In the genomic region with DNA sequence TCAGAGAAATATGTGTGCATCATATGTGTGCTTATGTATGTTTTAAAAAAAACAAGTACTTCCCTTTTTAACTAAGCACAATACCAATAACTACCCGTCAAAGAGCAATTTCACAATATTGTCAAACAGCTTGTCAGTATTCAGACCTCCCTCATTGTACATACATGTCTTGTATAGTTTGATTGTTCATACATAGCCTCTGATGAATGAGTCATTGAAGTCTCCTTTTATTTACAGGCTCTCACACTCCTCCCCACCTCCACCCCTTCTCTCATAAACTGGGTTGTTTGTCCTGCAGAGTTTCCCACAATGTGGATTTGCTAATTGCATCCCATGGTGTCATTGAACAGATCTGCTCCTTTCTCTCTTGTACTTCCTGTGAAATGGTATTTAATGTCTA, we compare ENCODE assay signal across 18 cellular contexts.
"Had no signal": no experiment of that assay in that cellular context is flagged by ENCODE, and none has a peak within 500 bp of the region (broad histone marks: within the 10 kb centered on the region; RNA-seq: fewer than 3 reads in every experiment).

No MANE protein-coding gene starts in this region.

- ATAC-seq: activated CD8-positive, alpha-beta memory T cell treated with anti-CD3 and anti-CD28 coated beads, Interleukin-2, amount 10 ng/mL, durations not matched to agents 7 days and 5 days; activated T-cell treated with anti-CD3 and anti-CD28 coated beads, Interleukin-2, amount 50 U/mL, for 4 hours; gastrocnemius medialis; heart left ventricle; sciatic nerve had no signal

- H3K27ac Mint-ChIP-seq: activated CD4-positive, alpha-beta memory T cell treated with anti-CD3 and anti-CD28 coated beads for 36 hours; activated CD8-positive, alpha-beta memory T cell treated with anti-CD3 and anti-CD28 coated beads, Interleukin-2, amount 10 ng/mL, durations not matched to agents 7 days and 5 days; activated naive CD8-positive, alpha-beta T cell; immature natural killer cell; neural progenitor cell; stimulated activated naive CD8-positive, alpha-beta T cell treated with anti-CD3 and anti-CD28 coated beads, Interleukin-15, Interleukin-2, amounts not matched to agents 100 ng/mL and 50 ng/mL, for 24 hours had no signal

- H3K27me3 ChIP-seq: gastrocnemius medialis, heart left ventricle, neural progenitor cell, suprapubic skin had no signal

- H3K27ac ChIP-seq: coronary artery, gastrocnemius medialis, heart left ventricle, neural progenitor cell, suprapubic skin had no signal

- H3K36me3 Mint-ChIP-seq: activated CD4-positive, alpha-beta memory T cell treated with anti-CD3 and anti-CD28 coated beads for 36 hours; activated CD8-positive, alpha-beta memory T cell treated with anti-CD3 and anti-CD28 coated beads, Interleukin-2, amount 10 ng/mL, durations not matched to agents 7 days and 5 days; activated naive CD8-positive, alpha-beta T cell; immature natural killer cell; neural progenitor cell had no signal

- H3K27me3 Mint-ChIP-seq: activated CD4-positive, alpha-beta memory T cell treated with anti-CD3 and anti-CD28 coated beads for 36 hours; activated CD8-positive, alpha-beta memory T cell treated with anti-CD3 and anti-CD28 coated beads, Interleukin-2, amount 10 ng/mL, durations not matched to agents 7 days and 5 days; activated naive CD8-positive, alpha-beta T cell; central memory CD8-positive, alpha-beta T cell; stimulated activated naive CD8-positive, alpha-beta T cell treated with anti-CD3 and anti-CD28 coated beads, Interleukin-15, Interleukin-2, amounts not matched to agents 100 ng/mL and 50 ng/mL, for 24 hours had no signal

- H3K4me1 ChIP-seq: gastrocnemius medialis, heart left ventricle had no signal

- DNase-seq: activated CD4-positive, alpha-beta memory T cell treated with anti-CD3 and anti-CD28 coated beads for 36 hours; activated CD8-positive, alpha-beta memory T cell treated with anti-CD3 and anti-CD28 coated beads, Interleukin-2, amount 10 ng/mL, durations not matched to agents 7 days and 5 days; activated effector memory CD4-positive, alpha-beta T cell treated with Interleukin-2 at 50 U/mL for 16 hours; activated T-cell treated with anti-CD3 and anti-CD28 coated beads, Interleukin-2, amount 50 U/mL, for 4 hours; amniotic stem cell; effector CD4-positive, alpha-beta T cell; gastrocnemius medialis; heart left ventricle; immature natural killer cell; T1000; trophoblast cell had no signal

- H3K4me3 ChIP-seq: coronary artery, gastrocnemius medialis, heart left ventricle, neural progenitor cell, suprapubic skin had no signal

- H3K4me2 ChIP-seq: neural progenitor cell had no signal

- H3K36me3 ChIP-seq: gastrocnemius medialis, heart left ventricle, neural progenitor cell, suprapubic skin had no signal

- H3K9me3 Mint-ChIP-seq: activated T-cell treated with anti-CD3 and anti-CD28 coated beads, Interleukin-2, amount 50 U/mL, for 4 hours; stimulated activated naive CD8-positive, alpha-beta T cell treated with anti-CD3 and anti-CD28 coated beads, Interleukin-15, Interleukin-2, amounts not matched to agents 100 ng/mL and 50 ng/mL, for 24 hours had no signal

- H3K4me3 Mint-ChIP-seq: activated CD4-positive, alpha-beta memory T cell treated with anti-CD3 and anti-CD28 coated beads for 36 hours; activated CD8-positive, alpha-beta memory T cell treated with anti-CD3 and anti-CD28 coated beads, Interleukin-2, amount 10 ng/mL, durations not matched to agents 7 days and 5 days; activated naive CD8-positive, alpha-beta T cell; activated T-cell treated with anti-CD3 and anti-CD28 coated beads, Interleukin-2, amount 50 U/mL, for 4 hours; central memory CD8-positive, alpha-beta T cell; immature natural killer cell; neural progenitor cell; stimulated activated naive CD8-positive, alpha-beta T cell treated with anti-CD3 and anti-CD28 coated beads, Interleukin-15, Interleukin-2, amounts not matched to agents 100 ng/mL and 50 ng/mL, for 24 hours had no signal

- H3K4me1 Mint-ChIP-seq: activated CD8-positive, alpha-beta memory T cell treated with anti-CD3 and anti-CD28 coated beads, Interleukin-2, amount 10 ng/mL, durations not matched to agents 7 days and 5 days; central memory CD8-positive, alpha-beta T cell; immature natural killer cell had no signal

- H2AFZ ChIP-seq: neural progenitor cell had no signal
